20 cellular contexts compared by ENCODE assay signal in the genomic region with DNA sequence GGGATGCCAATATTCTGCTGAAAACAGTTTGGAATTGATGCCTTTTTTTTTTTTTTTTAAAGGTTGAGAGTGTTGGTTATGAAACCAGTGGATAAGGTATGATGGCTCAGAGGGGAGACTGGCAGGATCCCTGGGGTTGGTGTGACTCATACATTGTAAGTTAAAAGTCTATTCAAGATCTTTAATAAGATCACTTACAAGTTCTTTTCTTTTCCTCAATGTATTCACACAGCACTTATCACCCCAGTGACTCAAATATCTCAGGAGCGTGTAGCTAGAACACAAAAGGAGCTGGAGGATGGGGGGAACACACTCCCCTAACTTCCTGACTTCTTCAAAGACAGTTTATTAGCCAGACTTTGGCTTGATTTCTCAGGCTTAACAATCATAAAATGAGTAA.
DNase-seq lines count a peak whose midpoint lies in the region; ATAC-seq, FAIRE-seq and TF ChIP-seq lines count a peak whose summit lies in the region.
"Had no signal": no experiment of that assay in that cellular context is flagged by ENCODE, and none has a peak within 500 bp of the region (broad histone marks: within the 10 kb centered on the region; RNA-seq: fewer than 3 reads in every experiment).

No MANE protein-coding gene starts in this region.

- H3K4me3 ChIP-seq in RWPE2 (ENCODE audit: severe bottlenecking), result no peak overlapping the region
- H3K4me3 ChIP-seq in fibroblast of mammary gland (ENCODE audit: control insufficient read depth, low read depth, low read length), result no peak overlapping the region
- no peak overlapping the region for H3K4me3 ChIP-seq in small intestine (ENCODE audit: low read depth in 1 of 2, low read length in 2 of 2)
- H3K4me3 ChIP-seq: prostate gland had no signal

- no peaks in the 10 kb centered on the region for H3K4me1 Mint-ChIP-seq in osteocyte (ENCODE audit: unreplicated experiment)
- H3K4me1 Mint-ChIP-seq: natural killer cell had no signal

- TF ChIP-seq CTCF in RWPE2 (IDR thresholded peaks at IDR 0.05; ENCODE audit: poor library complexity, severe bottlenecking) (no peak), fibroblast of mammary gland (conservative IDR thresholded peaks at IDR 0.05; ENCODE audit: control insufficient read depth, insufficient read depth, low read depth, low read length) (no peak), osteocyte (IDR thresholded peaks at IDR 0.05) (no peak)

- H3K27ac Mint-ChIP-seq in activated naive CD4-positive, alpha-beta T cell treated with anti-CD3 and anti-CD28 coated beads, Interleukin-2, amount 50 U/mL, for 72 hours, result no peak overlapping the region
- no peak overlapping the region for H3K27ac Mint-ChIP-seq in osteocyte (ENCODE audit: unreplicated experiment)
- H3K27ac Mint-ChIP-seq: activated naive CD8-positive, alpha-beta T cell treated with anti-CD3 and anti-CD28 coated beads for 36 hours; activated T-cell treated with anti-CD3 and anti-CD28 coated beads, Interleukin-2, amount 50 U/mL, for 24 hours; CD4-positive, alpha-beta T cell; natural killer cell had no signal

- WGBS in small intestine, 3 donors, result 0 to 27% (median 11%) methylated on average over 1 of the region's 1 CpG

- no peak for FAIRE-seq in small intestine (lab: Jason Lieb, UNC)
- FAIRE-seq: frontal cortex, TTC549 had no signal

- H3K4me1 ChIP-seq in RWPE2 (ENCODE audit: insufficient read depth, poor library complexity, severe bottlenecking) (peaks cover 10% of the 10 kb centered on the region), small intestine (ENCODE audit: control insufficient read depth in 2 of 2, insufficient read depth in 1 of 2, low read depth in 1 of 2, low read length in 1 of 2) (no peaks in the 10 kb centered on the region)
- H3K4me1 ChIP-seq: prostate gland had no signal

- H3K9me3 Mint-ChIP-seq in activated naive CD4-positive, alpha-beta T cell treated with anti-CD3 and anti-CD28 coated beads, Interleukin-2, amount 50 U/mL, for 72 hours, result peaks cover 0 to 11% of the 10 kb centered on the region in 2 donors
- H3K9me3 Mint-ChIP-seq in osteocyte (ENCODE audit: unreplicated experiment), result peaks cover 8% of the 10 kb centered on the region
- H3K9me3 Mint-ChIP-seq: activated T-cell treated with anti-CD3 and anti-CD28 coated beads, Interleukin-2, amount 50 U/mL, for 24 hours; CD4-positive, alpha-beta T cell had no signal

- peak overlapping the region; percentile 55 for H3K27ac ChIP-seq in RWPE2 (ENCODE audit: poor library complexity, severe bottlenecking)
- H3K27ac ChIP-seq in small intestine (ENCODE audit: low read depth in 1 of 2, low read length in 1 of 2), result no peak overlapping the region
- H3K27ac ChIP-seq: prostate gland had no signal

- H3K36me3 ChIP-seq in RWPE2 (ENCODE audit: low read depth) (no peaks in the 10 kb centered on the region), small intestine (ENCODE audit: control insufficient read depth in 2 of 2, insufficient read depth in 2 of 2, low read length in 2 of 2) (no peaks in the 10 kb centered on the region)
- H3K36me3 ChIP-seq: prostate gland had no signal

- no peaks in the 10 kb centered on the region for H3K27me3 ChIP-seq in RWPE2 (ENCODE audit: insufficient read depth, poor library complexity, severe bottlenecking)
- H3K27me3 ChIP-seq in small intestine (ENCODE audit: control insufficient read depth in 2 of 2, insufficient read depth in 2 of 2, low read length in 2 of 2), result no peaks in the 10 kb centered on the region

- peak; percentile 20 to 52 for ATAC-seq in activated naive CD4-positive, alpha-beta T cell treated with anti-CD3 and anti-CD28 coated beads, Interleukin-2, amount 50 U/mL, for 72 hours
- peak; percentile 96 for ATAC-seq in RWPE2 (ENCODE audit: low read depth)
- ATAC-seq: natural killer cell, SK-N-SH treated with all-trans-retinoic acid at 6 μM for 48 hours had no signal

- H3K36me3 Mint-ChIP-seq in activated naive CD4-positive, alpha-beta T cell treated with anti-CD3 and anti-CD28 coated beads, Interleukin-2, amount 50 U/mL, for 72 hours, result no peaks in the 10 kb centered on the region
- no peaks in the 10 kb centered on the region for H3K36me3 Mint-ChIP-seq in osteocyte (ENCODE audit: unreplicated experiment)
- H3K36me3 Mint-ChIP-seq: activated naive CD8-positive, alpha-beta T cell treated with anti-CD3 and anti-CD28 coated beads for 36 hours; natural killer cell had no signal

- H3K9me3 ChIP-seq in RWPE2 (ENCODE audit: severe bottlenecking) (no peaks in the 10 kb centered on the region), small intestine (ENCODE audit: control insufficient read depth, low read depth) (no peaks in the 10 kb centered on the region)
- H3K9me3 ChIP-seq: prostate gland had no signal

- no peaks in the 10 kb centered on the region for H3K27me3 Mint-ChIP-seq in osteocyte (ENCODE audit: unreplicated experiment)
- H3K27me3 Mint-ChIP-seq: activated naive CD8-positive, alpha-beta T cell treated with anti-CD3 and anti-CD28 coated beads for 36 hours had no signal

- DNase-seq in activated naive CD4-positive, alpha-beta T cell treated with anti-CD3 and anti-CD28 coated beads, Interleukin-2, amount 50 U/mL, for 72 hours (ENCODE audit: low spot score in 2 of 2), result no peak
- no peak for DNase-seq in activated naive CD4-positive, alpha-beta T cell (lab: John Stamatoyannopoulos, UW)
- DNase-seq in RWPE2 (ENCODE audit: low spot score), result no peak
- DNase-seq in fibroblast of mammary gland (ENCODE audit: low read depth), result peak; percentile 19
- peak; percentile 61 for DNase-seq in small intestine
- DNase-seq in dermis blood vessel endothelial cell, result no peak
- no peak for DNase-seq in osteocyte (ENCODE audit: extremely low spot score, unreplicated experiment)
- DNase-seq in COLO668 (lab: John Stamatoyannopoulos, UW; ENCODE audit: unreplicated experiment), result no peak
- DNase-seq: activated CD4-positive, alpha-beta T cell treated with anti-CD3 and anti-CD28 coated beads, Interleukin-2, amount 50 U/mL, for 48 hours; activated naive CD8-positive, alpha-beta T cell treated with anti-CD3 and anti-CD28 coated beads for 36 hours; activated T-cell treated with anti-CD3 and anti-CD28 coated beads, Interleukin-2, amount 50 U/mL, for 24 hours; CD4-positive, alpha-beta T cell; central memory CD4-positive, alpha-beta T cell; natural killer cell; NCI-H146; stimulated activated CD4-positive, alpha-beta T cell treated with anti-CD3 and anti-CD28 coated beads, Interleukin-15, amount 100 ng/mL, for 24 hours had no signal

- no peak overlapping the region for H3K4me3 Mint-ChIP-seq in osteocyte (ENCODE audit: unreplicated experiment)
- H3K4me3 Mint-ChIP-seq: activated naive CD8-positive, alpha-beta T cell treated with anti-CD3 and anti-CD28 coated beads for 36 hours; activated T-cell treated with anti-CD3 and anti-CD28 coated beads, Interleukin-2, amount 50 U/mL, for 24 hours; CD4-positive, alpha-beta T cell; natural killer cell had no signal

Comparison
In these comparisons a context has a peak if more than half of its experiments do, and no peak if none do; other contexts are left out.
1. DNase-seq: peak in fibroblast of mammary gland (single experiment) and small intestine (single experiment); none in activated naive CD4-positive, alpha-beta T cell treated with anti-CD3 and anti-CD28 coated beads, Interleukin-2, amount 50 U/mL, for 72 hours (0 of 2), activated naive CD4-positive, alpha-beta T cell (0 of 4), RWPE2 (single experiment), dermis blood vessel endothelial cell (single experiment), osteocyte (single experiment) and COLO668 (single experiment).